ENCODE assay signal across 8 cellular contexts in the genomic region with DNA sequence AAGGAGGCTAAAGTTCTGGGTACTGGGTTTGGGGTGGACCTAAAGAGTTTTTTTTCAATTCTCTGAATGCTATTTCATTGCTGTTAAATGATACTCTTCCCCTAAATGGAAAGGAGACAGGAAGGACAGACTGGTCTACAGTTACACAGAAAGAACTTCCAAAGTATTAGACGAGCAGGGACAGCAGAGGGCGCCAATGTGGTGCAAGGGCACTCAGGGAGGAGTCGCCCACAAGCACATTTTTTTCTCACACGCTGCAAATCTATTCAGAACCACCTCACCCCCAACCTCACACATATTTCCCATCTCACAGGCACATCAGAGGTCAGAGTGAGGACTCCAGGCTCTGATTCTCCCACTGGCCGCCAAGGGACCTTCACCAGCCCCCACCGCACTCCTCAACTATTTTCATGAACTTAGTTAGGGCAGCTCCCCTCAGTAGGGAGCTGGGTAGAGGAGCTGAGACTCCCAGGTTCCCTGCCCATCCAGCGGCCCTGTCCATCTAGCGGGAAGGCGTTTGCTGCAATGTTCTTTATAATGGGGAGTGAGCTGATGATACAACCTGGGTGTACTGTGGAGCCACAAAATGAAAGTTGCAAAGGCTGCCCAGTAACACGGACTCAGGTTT. TPM values are rescaled to one million over a fixed set of nuclear protein-coding genes. Genes with fewer than 3 reads are reported as not detected.
A peak's percentile ranks its signal among the peaks of the same experiment; 100 is the strongest.
DNase-seq lines count a peak whose midpoint lies in the region; ATAC-seq, FAIRE-seq and TF ChIP-seq lines count a peak whose summit lies in the region.

No MANE protein-coding gene starts in this region.

- ATAC-seq in GM21515 (IDR thresholded peaks at IDR 0.05; ENCODE audit: unreplicated experiment) = no peak

- no peak for DNase-seq in GM12892 (ENCODE audit: insufficient read length)
- DNase-seq in LoVo (ENCODE audit: low spot score) = peak; percentile 87
- peak; percentile 91 for DNase-seq in RKO (ENCODE audit: low spot score)
- DNase-seq in activated T-cell treated with anti-CD3 and anti-CD28 coated beads, Interleukin-2, amount 50 U/mL, for 48 hours = peak; percentile 86 to 88
- peak; percentile 85 for DNase-seq in fibroblast of peridontal ligament (ENCODE audit: extremely low read depth)
- DNase-seq in nephron progenitor cell = peak; percentile 88
- DNase-seq in stimulated activated naive CD4-positive, alpha-beta T cell (lab: John Stamatoyannopoulos, UW) = peak; percentile 18 to 67 (median 52)

- H3K4me3 Mint-ChIP-seq in nephron progenitor cell = no peak overlapping the region

- H3K36me3 Mint-ChIP-seq in nephron progenitor cell (ENCODE audit: low read depth) = no peaks in the 10 kb centered on the region

- peaks cover 100% of the 10 kb centered on the region for H3K27me3 Mint-ChIP-seq in nephron progenitor cell (ENCODE audit: low read depth, poor library complexity)

- TF ChIP-seq POLR2A in GM12892 (IDR thresholded peaks at IDR 0.05; ENCODE audit: low read depth, low read length) = no peak

- H3K4me1 Mint-ChIP-seq in nephron progenitor cell = peaks cover 33% of the 10 kb centered on the region

- peak; percentile 94 for FAIRE-seq in GM12892 (lab: Jason Lieb, UNC)

- no peak overlapping the region for H3K27ac Mint-ChIP-seq in nephron progenitor cell

- peak; percentile 74 for TF ChIP-seq CTCF in nephron progenitor cell (IDR thresholded peaks at IDR 0.05)

- peaks cover 4% of the 10 kb centered on the region for H3K9me3 Mint-ChIP-seq in nephron progenitor cell

RNA-seq across cellular contexts. Expression of a gene that starts 6.8 kb away (rescaled TPM):
- polyA plus RNA-seq in GM12892 (2012; ENCODE audit: missing spikeins) = not detected
